ENCODE assay signal across 7 cellular contexts in the genomic region with DNA sequence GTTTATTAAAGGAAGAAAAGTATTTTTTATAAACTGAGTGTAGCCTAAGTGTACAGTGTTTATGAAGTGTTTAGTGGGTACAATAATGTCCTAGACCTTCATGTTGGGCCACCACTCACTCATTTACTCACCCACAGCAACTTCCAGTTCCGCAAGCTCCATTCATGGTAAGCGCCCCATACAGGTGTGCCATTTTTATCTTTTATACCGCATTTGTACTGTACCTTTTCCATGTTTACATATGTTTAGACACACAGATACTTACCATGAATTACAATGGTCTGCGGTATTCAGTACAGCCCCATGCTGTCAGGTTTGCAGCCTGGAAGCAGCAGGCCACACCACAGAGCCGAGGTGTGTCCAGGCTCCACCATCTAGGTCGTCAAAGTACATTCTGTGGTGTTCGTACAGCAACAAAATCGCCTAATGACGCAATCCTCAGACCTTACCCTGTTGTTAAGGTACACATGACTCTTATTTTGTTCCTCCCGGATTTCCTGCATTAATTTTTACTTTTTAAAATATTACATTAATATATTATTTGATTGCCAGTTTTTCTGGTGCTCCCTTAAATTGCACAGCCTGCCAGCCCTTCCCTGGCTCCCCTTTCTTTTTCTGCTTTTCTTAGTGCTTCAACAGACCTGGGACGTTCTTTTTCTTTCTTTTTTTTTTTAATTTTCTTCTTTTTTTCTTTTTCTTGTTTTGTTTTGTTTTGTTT. TPM values are rescaled to one million over a fixed set of nuclear protein-coding genes. Genes with fewer than 3 reads are reported as not detected.
A peak's percentile ranks its signal among the peaks of the same experiment; 100 is the strongest.
DNase-seq lines count a peak whose midpoint lies in the region; ATAC-seq and TF ChIP-seq lines count a peak whose summit lies in the region.
"Had no signal": no experiment of that assay in that cellular context is flagged by ENCODE, and none has a peak within 500 bp of the region (broad histone marks: within the 10 kb centered on the region; RNA-seq: fewer than 3 reads in every experiment).

No MANE protein-coding gene starts in this region.

- ATAC-seq in right cardiac atrium (peak; percentile 10 to 22), GM21390 (IDR thresholded peaks at IDR 0.05; ENCODE audit: unreplicated experiment) (no peak)

- peak overlapping the region; percentile 98 for H3K27ac Mint-ChIP-seq in type B pancreatic cell

- H3K27ac ChIP-seq in HUES48 (ENCODE audit: low read depth, low read length), result peak overlapping the region; percentile 80
- peak overlapping the region; percentile 93 for H3K27ac ChIP-seq in right cardiac atrium (ENCODE audit: low read length)

- WGBS in right cardiac atrium, result 75% methylated on average over 11 of the region's 11 CpGs

- peak overlapping the region; percentile 56; the same call in 1 of the 2 replicates for H3K9ac ChIP-seq in HUES48 (ENCODE audit: low read depth, low read length)

- no peaks in the 10 kb centered on the region for H3K9me3 Mint-ChIP-seq in type B pancreatic cell

- peaks cover 17% of the 10 kb centered on the region for H3K4me1 Mint-ChIP-seq in type B pancreatic cell (ENCODE audit: unreplicated experiment)

- H3K9me3 ChIP-seq in HUES48 (ENCODE audit: control insufficient read depth, insufficient read depth, low read length), result no peaks in the 10 kb centered on the region
- no peaks in the 10 kb centered on the region for H3K9me3 ChIP-seq in right cardiac atrium (ENCODE audit: control insufficient read depth, low read length)

- peaks cover 14% of the 10 kb centered on the region for H3K36me3 Mint-ChIP-seq in type B pancreatic cell

- H3K4me1 ChIP-seq in HUES48 (ENCODE audit: control insufficient read depth, insufficient read depth, low read length) (peaks cover 15% of the 10 kb centered on the region; the same call in 1 of the 2 replicates), right cardiac atrium (ENCODE audit: control insufficient read depth, insufficient read depth, low read length) (no peaks in the 10 kb centered on the region)

- peak overlapping the region; percentile 98 for H3K4me3 Mint-ChIP-seq in type B pancreatic cell

- no peaks in the 10 kb centered on the region for H3K27me3 Mint-ChIP-seq in type B pancreatic cell

- H3K4me3 ChIP-seq in HUES48 (ENCODE audit: low read depth, low read length) (peak overlapping the region; percentile 99), right cardiac atrium (ENCODE audit: low read length) (peak overlapping the region; percentile 73)

- intact Hi-C loops in right cardiac atrium (cut with DNase I), result no loop called here

- H3K27me3 ChIP-seq in HUES48 (ENCODE audit: control insufficient read depth, insufficient read depth, low read length) (no peaks in the 10 kb centered on the region), right cardiac atrium (ENCODE audit: control insufficient read depth, insufficient read depth) (no peaks in the 10 kb centered on the region)

- DNase-seq in T-helper 2 cell (peak in 3 of 5 experiments; percentile 5 to 48 (median 45)), right cardiac atrium (no peak), type B pancreatic cell (ENCODE audit: extremely low spot score, unreplicated experiment) (no peak)
- DNase-seq in stimulated activated CD4-positive, alpha-beta T cell treated with anti-CD3 and anti-CD28 coated beads, Interleukin-2, amount 100 ng/mL, for 48 hours, result no peak

- peaks cover 30% of the 10 kb centered on the region for H3K36me3 ChIP-seq in HUES48 (ENCODE audit: control insufficient read depth, insufficient read depth, low read length)

- TF ChIP-seq CTCF in type B pancreatic cell (conservative IDR thresholded peaks at IDR 0.05), result no peak

RNA-seq across cellular contexts. Expression of a gene that starts 0.9 kb away (rescaled TPM):
- total RNA-seq in right cardiac atrium (10 to 100 TPM; 91.0 to 100.0 (median 96.5) TPM), type B pancreatic cell (ENCODE audit: low replicate concordance) (107 and 116 TPM in 2 replicates)
- 231 TPM for polyA plus RNA-seq in right cardiac atrium

RNA-seq across cellular contexts. Expression of a gene that starts 26.6 kb away (rescaled TPM):
- 1 to 10 TPM in 1 of 4 donors, under 1 TPM in 3; 0.48 to 1.2 (median 0.57) TPM for total RNA-seq in right cardiac atrium
- 0.18 TPM for polyA plus RNA-seq in right cardiac atrium
- total RNA-seq in type B pancreatic cell (ENCODE audit: low replicate concordance), result 1.2 and 3.2 TPM in 2 replicates

RNA-seq across cellular contexts. Expression of a gene that starts 29.1 kb away (rescaled TPM):
- total RNA-seq in right cardiac atrium, result not detected
- not detected for polyA plus RNA-seq in right cardiac atrium
- not detected in 2 replicates for total RNA-seq in type B pancreatic cell (ENCODE audit: low replicate concordance)
- total RNA-seq: pulmonary artery endothelial cell had no signal

RNA-seq across cellular contexts. Expression of a gene that starts 35.3 kb away (rescaled TPM):
- total RNA-seq in right cardiac atrium (10 to 100 TPM; 10.6 to 11.9 (median 11.6) TPM), type B pancreatic cell (ENCODE audit: low replicate concordance) (17.3 and 19.8 TPM in 2 replicates)
- polyA plus RNA-seq in right cardiac atrium, result 5.2 TPM

RNA-seq across cellular contexts. Expression of a gene that starts 39.2 kb away (rescaled TPM):
- total RNA-seq in right cardiac atrium (1 to 10 TPM in 1 of 4 donors, under 1 TPM in 3; 0.34 to 1.0 (median 0.42) TPM), type B pancreatic cell (ENCODE audit: low replicate concordance) (1.00 and 2.2 TPM in 2 replicates)
- polyA plus RNA-seq in right cardiac atrium, result 0.27 TPM

Comparison
In these comparisons a context has a peak if more than half of its experiments do, and no peak if none do; other contexts are left out.
1. DNase-seq: peak in T-helper 2 cell (3 of 5); none in right cardiac atrium (0 of 3), type B pancreatic cell (single experiment) and stimulated activated CD4-positive, alpha-beta T cell treated with anti-CD3 and anti-CD28 coated beads, Interleukin-2, amount 100 ng/mL, for 48 hours (0 of 2).